27 cellular contexts compared by ENCODE assay signal in the genomic region with DNA sequence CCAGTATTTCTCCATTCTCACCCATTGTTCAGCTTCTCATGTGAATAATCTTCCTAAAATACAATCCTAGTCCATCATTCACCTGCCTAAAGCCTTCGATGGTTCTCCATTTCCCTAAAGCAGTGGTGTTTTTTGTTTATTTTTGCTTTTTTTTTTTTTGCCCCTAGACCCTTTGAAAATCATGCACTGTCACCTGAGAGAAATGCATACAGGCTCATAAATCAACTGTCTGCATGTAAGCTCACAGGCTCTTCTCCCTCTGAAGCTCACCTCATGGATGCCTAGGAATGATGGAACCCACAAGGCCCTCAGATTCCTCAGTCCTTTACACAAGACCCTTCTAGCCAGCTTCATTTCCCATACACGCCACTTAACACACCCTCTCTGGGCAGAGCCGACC.
"Had no signal": no experiment of that assay in that cellular context is flagged by ENCODE, and none has a peak within 500 bp of the region (broad histone marks: within the 10 kb centered on the region; RNA-seq: fewer than 3 reads in every experiment).

No MANE protein-coding gene starts in this region.

- H3K9me3 Mint-ChIP-seq: activated T-cell treated with anti-CD3 and anti-CD28 coated beads, Interleukin-2, amount 50 U/mL, for 4 hours; activated T-helper 2 cell treated with anti-CD3 and anti-CD28 coated beads, Interferon-gamma antibody, Interleukin-2, Interleukin-4, amounts not matched to agents 10 μg/mL and 5 μg/mL and 100 μg/mL, durations not matched to agents 14 hours and 24 hours and 36 hours; naive thymus-derived CD4-positive, alpha-beta T cell had no signal

- H3K36me3 ChIP-seq: cardiac muscle cell, left ventricle myocardium inferior, ovary, right atrium auricular region, stomach, suprapubic skin, tibial nerve had no signal

- FAIRE-seq: endothelial cell of umbilical vein, frontal cortex, urothelium cell line had no signal

- H3K4me1 ChIP-seq: body of pancreas, left ventricle myocardium inferior, right atrium auricular region, suprapubic skin had no signal

- DNase-seq: activated CD4-positive, alpha-beta T cell treated with anti-CD3 and anti-CD28 coated beads for 4 hours; activated CD4-positive, alpha-beta T cell treated with anti-CD3 and anti-CD28 coated beads, Interleukin-2, amount 50 U/mL, for 48 hours; activated CD4-positive, CD25-positive, alpha-beta regulatory T cell; activated CD8-positive, alpha-beta memory T cell treated with anti-CD3 and anti-CD28 coated beads, Interleukin-2, amount 50 U/mL, for 48 hours; activated naive CD4-positive, alpha-beta T cell treated with Interleukin-2 at 50 U/mL for 16 hours; activated T-cell treated with anti-CD3 and anti-CD28 coated beads, Interleukin-2, amount 50 U/mL, for 4 hours; amygdala; body of pancreas; dermis blood vessel endothelial cell; effector CD8-positive, alpha-beta T cell; hippocampal formation; left ventricle myocardium inferior; naive thymus-derived CD4-positive, alpha-beta T cell; ovary; psoas muscle; stimulated activated CD4-positive, alpha-beta T cell treated with anti-CD3 and anti-CD28 coated beads, Interleukin-4, amount 100 ng/mL, for 24 hours; stomach; T1000 had no signal

- H3K27ac Mint-ChIP-seq: activated T-helper 2 cell treated with anti-CD3 and anti-CD28 coated beads, Interferon-gamma antibody, Interleukin-2, Interleukin-4, amounts not matched to agents 10 μg/mL and 5 μg/mL and 100 μg/mL, durations not matched to agents 14 hours and 24 hours and 36 hours; naive thymus-derived CD4-positive, alpha-beta T cell had no signal

- H3K27ac ChIP-seq: body of pancreas, cardiac muscle cell, left ventricle myocardium inferior, ovary, psoas muscle, right atrium auricular region, stomach, suprapubic skin, tibial nerve had no signal

- H3K9me3 ChIP-seq: body of pancreas, left ventricle myocardium inferior, ovary, psoas muscle, right atrium auricular region, stomach, suprapubic skin, tibial nerve had no signal

- H3K36me3 Mint-ChIP-seq: naive thymus-derived CD4-positive, alpha-beta T cell had no signal

- H3K27me3 ChIP-seq: body of pancreas, cardiac muscle cell, ovary, right atrium auricular region, stomach, suprapubic skin, tibial nerve had no signal

- ATAC-seq: activated T-cell treated with anti-CD3 and anti-CD28 coated beads, Interleukin-2, amount 50 U/mL, for 4 hours; body of pancreas; esophagus mucosa; naive thymus-derived CD4-positive, alpha-beta T cell; psoas muscle had no signal

- H3K4me3 ChIP-seq: body of pancreas, cardiac muscle cell, left ventricle myocardium inferior, ovary, psoas muscle, right atrium auricular region, stomach, suprapubic skin, tibial nerve had no signal

- H3K4me3 Mint-ChIP-seq: activated T-cell treated with anti-CD3 and anti-CD28 coated beads, Interleukin-2, amount 50 U/mL, for 4 hours; naive thymus-derived CD4-positive, alpha-beta T cell had no signal
